29 cellular contexts compared by ENCODE assay signal in the genomic region with DNA sequence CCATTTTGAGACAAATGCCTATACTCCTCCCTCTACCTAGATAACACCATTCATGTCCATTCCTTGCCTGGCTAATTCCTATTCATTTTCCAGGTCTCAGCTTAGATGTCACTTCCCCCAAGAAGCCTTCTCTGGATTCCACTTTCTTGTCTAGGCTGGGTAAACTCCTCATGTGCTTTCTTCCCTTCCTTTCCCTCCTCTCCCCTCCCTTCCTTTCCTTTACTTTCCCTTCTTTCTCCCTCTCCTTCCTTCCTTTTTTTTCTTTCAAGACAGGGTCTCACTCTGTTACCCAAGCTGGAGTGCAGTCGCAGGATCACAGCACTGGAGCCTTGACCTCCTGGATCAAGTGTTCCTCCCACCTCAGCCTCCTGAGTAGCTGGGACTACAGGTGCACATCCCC.
"Had no signal": no experiment of that assay in that cellular context is flagged by ENCODE, and none has a peak within 500 bp of the region (broad histone marks: within the 10 kb centered on the region; RNA-seq: fewer than 3 reads in every experiment).

No MANE protein-coding gene starts in this region.

- ATAC-seq: activated CD8-positive, alpha-beta T cell treated with anti-CD3 and anti-CD28 coated beads for 36 hours; activated naive CD8-positive, alpha-beta T cell treated with anti-CD3 and anti-CD28 coated beads, Interleukin-2, amount 50 U/mL, for 24 hours; activated T-cell treated with anti-CD3 and anti-CD28 coated beads, Interleukin-2, amount 50 U/mL, for 4 hours; activated T-cell treated with anti-CD3 and anti-CD28 coated beads, Interleukin-2, amount 50 U/mL, for 72 hours; activated T-helper 17 cell treated with anti-CD3 and anti-CD28 coated beads, Interleukin-2, amount 50 U/mL, for 72 hours had no signal

- H3K9me3 ChIP-seq: ascending aorta had no signal

- H3K27me3 ChIP-seq: ascending aorta, cardiac muscle cell had no signal

- H3K36me3 ChIP-seq: ascending aorta, cardiac muscle cell had no signal

- H3K27ac ChIP-seq: ascending aorta, cardiac muscle cell, VCaP had no signal

- H3K4me3 ChIP-seq: ascending aorta, cardiac muscle cell had no signal

- DNase-seq: activated B cell treated with CpG ODN at 0.5 μM for 24 hours; activated CD4-positive, alpha-beta memory T cell treated with anti-CD3 and anti-CD28 coated beads for 36 hours; activated CD4-positive, alpha-beta T cell treated with anti-CD3 and anti-CD28 coated beads for 4 hours; activated CD4-positive, alpha-beta T cell treated with anti-CD3 and anti-CD28 coated beads, Interleukin-2, amount 10 ng/mL, durations not matched to agents 24 days and 14 days; activated CD4-positive, alpha-beta T cell treated with anti-CD3 and anti-CD28 coated beads, Interleukin-2, amount 50 U/mL, for 1 hour; activated CD4-positive, alpha-beta T cell treated with anti-CD3 and anti-CD28 coated beads, Interleukin-2, amount 50 U/mL, for 4 hours; activated CD4-positive, CD25-positive, alpha-beta regulatory T cell treated with anti-CD3 and anti-CD28 coated beads, Interleukin-2, amount 50 U/mL, for 72 hours; activated CD8-positive, alpha-beta memory T cell treated with anti-CD3 and anti-CD28 coated beads, Interleukin-2, amount 50 U/mL, for 4 hours; activated CD8-positive, alpha-beta T cell treated with anti-CD3 and anti-CD28 coated beads for 36 hours; activated effector memory CD4-positive, alpha-beta T cell treated with anti-CD3 and anti-CD28 coated beads, Interleukin-2, amount 50 U/mL, for 16 hours; activated gamma-delta T cell treated with Interleukin-2 at 50 U/mL for 16 hours; activated naive CD4-positive, alpha-beta T cell treated with anti-CD3 and anti-CD28 coated beads, Interleukin-2, amount 10 ng/mL, durations not matched to agents 7 days and 5 days; activated naive CD4-positive, alpha-beta T cell treated with Interleukin-2 at 50 U/mL for 16 hours; activated naive CD8-positive, alpha-beta T cell treated with anti-CD3 and anti-CD28 coated beads, Interleukin-2, amount 10 ng/mL, durations not matched to agents 7 days and 5 days; activated naive CD8-positive, alpha-beta T cell treated with anti-CD3 and anti-CD28 coated beads, Interleukin-2, amount 50 U/mL, for 24 hours; activated T-cell treated with anti-CD3 and anti-CD28 coated beads for 4 hours; activated T-cell treated with anti-CD3 and anti-CD28 coated beads, Interleukin-2, amount 50 U/mL, for 1 hour; activated T-cell treated with anti-CD3 and anti-CD28 coated beads, Interleukin-2, amount 50 U/mL, for 4 hours; activated T-cell treated with anti-CD3 and anti-CD28 coated beads, Interleukin-2, amount 50 U/mL, for 72 hours; amygdala; anterior cingulate cortex; cerebellar nuclear complex; T-helper 1 cell; T-helper 2 cell; T-helper 9 cell had no signal
